In the genomic region with DNA sequence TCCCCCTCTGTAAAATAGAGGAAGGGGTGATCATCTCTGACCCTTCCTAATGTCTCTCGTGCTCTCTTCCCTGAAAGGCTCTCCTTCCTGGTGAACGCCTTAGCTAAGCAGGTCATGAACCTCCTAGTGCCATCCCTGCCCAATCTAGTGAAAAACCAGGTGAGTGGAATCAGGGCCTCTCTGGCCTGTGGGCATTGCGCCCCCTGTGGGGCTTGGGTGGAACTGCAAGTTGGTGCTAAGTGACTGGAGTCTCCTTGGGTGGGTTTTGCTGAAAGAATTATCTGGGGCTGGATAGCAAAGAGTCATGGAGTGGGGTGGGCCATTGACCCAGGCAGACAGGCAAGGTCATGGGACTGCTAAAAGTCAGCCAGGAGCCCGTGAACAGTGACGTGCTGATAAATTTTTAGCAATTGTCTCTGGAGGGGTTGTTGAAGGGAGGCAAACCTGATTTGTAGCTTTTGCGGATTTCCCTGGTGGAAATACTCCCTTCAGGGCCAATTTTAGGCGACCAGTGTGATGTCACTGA, we compare ENCODE assay signal across 9 cellular contexts. TPM values are rescaled to one million over a fixed set of nuclear protein-coding genes. Genes with fewer than 3 reads are reported as not detected.
DNase-seq lines count a peak whose midpoint lies in the region; ATAC-seq and TF ChIP-seq lines count a peak whose summit lies in the region.
"Had no signal": no experiment of that assay in that cellular context is flagged by ENCODE, and none has a peak within 500 bp of the region (broad histone marks: within the 10 kb centered on the region; RNA-seq: fewer than 3 reads in every experiment).

No MANE protein-coding gene starts in this region.

- H3K4me3 ChIP-seq in GM12865 (ENCODE audit: low read depth, low read length) (no peak overlapping the region), colonic mucosa (no peak overlapping the region)

- peak; percentile 98 for TF ChIP-seq CTCF in GM12865 (IDR thresholded peaks at IDR 0.05; ENCODE audit: insufficient read depth, low read depth, low read length, missing control alignments)
- TF ChIP-seq CTCF in colonic mucosa (IDR thresholded peaks at IDR 0.05), result peak; percentile 83

- no peak overlapping the region for H3K9ac ChIP-seq in colonic mucosa (ENCODE audit: low read depth in 2 of 2, low read length in 2 of 2)

- no peak overlapping the region for H3K27ac ChIP-seq in colonic mucosa
- H3K27ac ChIP-seq: epithelial cell of prostate had no signal

- no peaks in the 10 kb centered on the region for H3K4me1 ChIP-seq in colonic mucosa

- intact Hi-C loops in colonic mucosa (cut with DNase I), result no loop called here
- intact Hi-C loops in posterior vena cava (cut with DNase I), result loop anchor here in 1 of 2 donors (10.0 kb wide), 1 partner anchor 387 kb away; no protein-coding TSS in a partner anchor

- H3K27me3 ChIP-seq in colonic mucosa, result no peaks in the 10 kb centered on the region

- ATAC-seq in HG02588 (IDR thresholded peaks at IDR 0.05; ENCODE audit: unreplicated experiment), result no peak

- no peaks in the 10 kb centered on the region for H3K36me3 ChIP-seq in colonic mucosa

- DNase-seq in GM12865 (ENCODE audit: low read depth) (peak; percentile 59), NCI-H1105 (lab: John Stamatoyannopoulos, UW) (peak; percentile 40), colonic mucosa (peak; percentile 41), myocyte (ENCODE audit: low read depth) (peak; percentile 30), posterior vena cava (ENCODE audit: low spot score) (no peak)
- DNase-seq in activated CD4-positive, alpha-beta T cell treated with anti-CD3 and anti-CD28 coated beads, Interleukin-2, amount 50 U/mL, for 1 hour, result peak; percentile 66
- DNase-seq in stimulated activated CD8-positive, alpha-beta memory T cell treated with anti-CD3 and anti-CD28 coated beads, Interleukin-7, amount 100 ng/mL, for 48 hours (ENCODE audit: extremely low read depth in 1 of 2, low read depth in 1 of 2), result peak; percentile 20 to 36

- H3K9me3 ChIP-seq in colonic mucosa, result no peaks in the 10 kb centered on the region

RNA-seq across cellular contexts. Expression of a gene that starts 8.9 kb away (rescaled TPM):
- total RNA-seq in colonic mucosa (under 1 TPM in 1 of 2 donors, not detected in 1; 0.20 TPM), myocyte (not detected in 2 replicates), posterior vena cava (not detected)
- polyA plus RNA-seq in myocyte (2012), result not detected

RNA-seq across cellular contexts. Expression of a gene that starts 56.1 kb away (rescaled TPM):
- total RNA-seq in colonic mucosa (not detected), myocyte (not detected in 2 replicates), posterior vena cava (not detected)
- polyA plus RNA-seq in myocyte (2012), result not detected
